1 cellular context compared by ENCODE assay signal in the genomic region with DNA sequence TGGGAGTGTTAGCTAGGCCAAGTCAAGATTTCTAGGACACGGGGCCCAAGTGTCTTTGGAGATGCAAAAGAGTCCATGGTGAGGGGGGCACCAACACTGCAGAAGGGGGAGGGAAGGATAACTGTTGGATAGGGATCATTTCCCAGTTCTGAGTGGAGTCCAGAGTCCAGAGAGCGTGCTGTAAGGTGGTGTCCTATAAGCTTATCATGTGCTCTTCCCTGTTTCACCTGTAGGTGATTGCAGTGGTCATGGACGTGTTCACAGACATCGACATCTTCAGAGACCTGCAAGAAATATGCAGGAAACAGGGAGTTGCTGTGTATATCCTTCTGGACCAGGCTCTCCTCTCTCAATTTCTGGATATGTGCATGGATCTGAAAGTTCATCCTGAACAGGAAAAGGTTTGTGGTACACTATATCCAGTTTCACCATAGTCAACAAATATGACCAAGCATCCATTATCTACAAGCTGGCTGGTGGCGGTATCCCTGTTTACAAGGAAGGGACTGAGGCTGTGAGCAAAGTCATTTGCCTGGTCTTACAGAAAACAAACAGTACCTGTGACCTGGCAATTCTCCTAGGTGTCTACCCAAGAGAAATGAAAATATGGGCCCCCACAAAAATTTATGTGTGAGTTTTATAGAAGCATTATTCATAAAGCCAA.
TF ChIP-seq lines count a peak whose summit lies in the region.

No MANE protein-coding gene starts in this region.

TF ChIP-seq in HEK293T, 16 proteins besides CTCF, POLR2A, EP300 and RAD21:
- TF ChIP-seq ARNT (IDR thresholded peaks at IDR 0.05), result no peak
- no peak for TF ChIP-seq FOXM1 (IDR thresholded peaks at IDR 0.05; ENCODE audit: borderline replicate concordance)
- TF ChIP-seq L3MBTL2 (conservative IDR thresholded peaks at IDR 0.05), result no peak
- TF ChIP-seq TARDBP (IDR thresholded peaks at IDR 0.05), result no peak
- TF ChIP-seq LEF1 (IDR thresholded peaks at IDR 0.05; ENCODE audit: borderline replicate concordance), result no peak
- TF ChIP-seq NFRKB (IDR thresholded peaks at IDR 0.05), result no peak
- no peak for TF ChIP-seq FOXK2 (IDR thresholded peaks at IDR 0.05)
- no peak for TF ChIP-seq HDGF (IDR thresholded peaks at IDR 0.05; ENCODE audit: borderline replicate concordance)
- TF ChIP-seq FOXA1 (IDR thresholded peaks at IDR 0.05), result no peak
- no peak for TF ChIP-seq ZNF384 (IDR thresholded peaks at IDR 0.05)
- no peak for TF ChIP-seq BHLHE40 (IDR thresholded peaks at IDR 0.05; ENCODE audit: borderline replicate concordance)
- TF ChIP-seq SP1 (IDR thresholded peaks at IDR 0.05), result no peak
- TF ChIP-seq, protein P1, sequence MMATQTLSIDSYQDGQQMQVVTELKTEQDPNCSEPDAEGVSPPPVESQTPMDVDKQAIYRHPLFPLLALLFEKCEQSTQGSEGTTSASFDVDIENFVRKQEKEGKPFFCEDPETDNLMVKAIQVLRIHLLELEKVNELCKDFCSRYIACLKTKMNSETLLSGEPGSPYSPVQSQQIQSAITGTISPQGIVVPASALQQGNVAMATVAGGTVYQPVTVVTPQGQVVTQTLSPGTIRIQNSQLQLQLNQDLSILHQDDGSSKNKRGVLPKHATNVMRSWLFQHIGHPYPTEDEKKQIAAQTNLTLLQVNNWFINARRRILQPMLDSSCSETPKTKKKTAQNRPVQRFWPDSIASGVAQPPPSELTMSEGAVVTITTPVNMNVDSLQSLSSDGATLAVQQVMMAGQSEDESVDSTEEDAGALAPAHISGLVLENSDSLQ (IDR thresholded peaks at IDR 0.05), result no peak
- no peak for TF ChIP-seq SUZ12 (IDR thresholded peaks at IDR 0.05)
- no peak for TF ChIP-seq CTBP1 (IDR thresholded peaks at IDR 0.05; ENCODE audit: borderline replicate concordance)
- no peak for TF ChIP-seq ELF4 (IDR thresholded peaks at IDR 0.05)
